Comparison of ENCODE assay signal across 11 cellular contexts in the genomic region with DNA sequence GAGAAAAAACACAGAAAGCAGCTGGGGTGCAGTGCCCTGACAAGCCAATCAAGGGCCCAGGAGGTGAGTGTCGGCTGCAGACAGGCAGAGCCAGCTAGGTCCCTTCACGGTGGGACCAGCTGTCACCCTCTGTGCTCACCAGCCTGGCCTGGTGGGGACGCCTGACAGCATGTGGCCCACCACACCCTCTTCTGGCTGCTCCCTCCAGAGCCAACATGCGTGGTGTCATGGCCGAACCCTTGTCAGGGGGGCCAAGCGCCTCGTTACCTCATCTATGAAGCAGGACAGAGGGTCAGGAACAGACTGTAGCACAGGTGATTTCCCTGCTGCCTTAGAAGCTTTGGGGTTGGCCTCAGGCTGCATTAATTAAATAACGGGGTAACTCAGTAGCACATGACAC. TPM values are rescaled to one million over a fixed set of nuclear protein-coding genes. Genes with fewer than 3 reads are reported as not detected.
DNase-seq lines count a peak whose midpoint lies in the region; ATAC-seq and TF ChIP-seq lines count a peak whose summit lies in the region.
"Had no signal": no experiment of that assay in that cellular context is flagged by ENCODE, and none has a peak within 500 bp of the region (broad histone marks: within the 10 kb centered on the region; RNA-seq: fewer than 3 reads in every experiment).

No MANE protein-coding gene starts in this region.

- intact Hi-C loops in activated CD4-positive, alpha-beta T cell treated with anti-CD3 and anti-CD28 coated beads, Interleukin-2, amount 10 ng/mL, durations not matched to agents 24 days and 14 days (cut with micrococcal nuclease): loop anchor here (5.0 kb wide), 1 partner anchor 94 kb away; the partner anchor contains the start of gene UBA52
- intact Hi-C loops in activated CD8-positive, alpha-beta T cell treated with anti-CD3 and anti-CD28 coated beads for 36 hours (cut with micrococcal nuclease): no loop called here
- intact Hi-C loops in left lung (cut with DNase I): no loop called here

- H3K4me3 ChIP-seq in left lung (no peak overlapping the region), subcutaneous abdominal adipose tissue (ENCODE audit: low read depth in 1 of 5, low read length in 5 of 5) (no peak overlapping the region)
- H3K4me3 ChIP-seq: SJCRH30 had no signal

- H3K9ac ChIP-seq in subcutaneous abdominal adipose tissue (ENCODE audit: low read length in 5 of 5): peak overlapping the region in 3 of 5 donors; percentile 22 to 62 (median 51)

- CTCF ChIA-PET in activated CD8-positive, alpha-beta T cell treated with anti-CD3 and anti-CD28 coated beads for 36 hours (lab: Charles Lee): interaction anchor here (0.9 to 1.5 kb wide), 6 partner anchors 8 to 42 kb away, joined by 3 to 9 read pairs (median 4); no protein-coding TSS in a partner anchor

- no peak for DNase-seq in activated CD4-positive, alpha-beta T cell treated with anti-CD3 and anti-CD28 coated beads, Interleukin-2, amount 10 ng/mL, durations not matched to agents 24 days and 14 days
- no peak for DNase-seq in activated CD4-positive, alpha-beta T cell treated with anti-CD3 and anti-CD28 coated beads, Interleukin-2, amount 50 U/mL, for 1 hour
- no peak for DNase-seq in activated CD8-positive, alpha-beta T cell treated with anti-CD3 and anti-CD28 coated beads for 36 hours
- DNase-seq in left lung (no peak), foreskin melanocyte (no peak)
- DNase-seq in stimulated activated CD4-positive, alpha-beta T cell treated with anti-CD3 and anti-CD28 coated beads, Interleukin-2, amount 100 ng/mL, for 48 hours: no peak
- DNase-seq: effector CD4-positive, alpha-beta T cell; NCI-H187; SJCRH30 had no signal

- no peak overlapping the region for H3K4me3 Mint-ChIP-seq in activated CD4-positive, alpha-beta T cell treated with anti-CD3 and anti-CD28 coated beads, Interleukin-2, amount 10 ng/mL, durations not matched to agents 24 days and 14 days
- no peak overlapping the region for H3K4me3 Mint-ChIP-seq in activated CD8-positive, alpha-beta T cell treated with anti-CD3 and anti-CD28 coated beads for 36 hours

- TF ChIP-seq CTCF in activated CD8-positive, alpha-beta T cell treated with anti-CD3 and anti-CD28 coated beads for 36 hours (IDR thresholded peaks at IDR 0.05): no peak
- no peak for TF ChIP-seq CTCF in left lung (IDR thresholded peaks at IDR 0.05)

- H3K27ac ChIP-seq in left lung (peak overlapping the region; percentile 83 to 95), subcutaneous abdominal adipose tissue (ENCODE audit: low read depth, low read length) (peak overlapping the region; percentile 73)
- H3K27ac ChIP-seq: SJCRH30 had no signal

- POLR2A ChIA-PET in activated CD8-positive, alpha-beta T cell treated with anti-CD3 and anti-CD28 coated beads for 36 hours (lab: Charles Lee): interaction anchor here (0.6 to 1.3 kb wide), 6 partner anchors 10 to 85 kb away, joined by 3 to 4 read pairs (median 3); partner anchors contain the start of gene FKBP8

- no peaks in the 10 kb centered on the region for H3K9me3 ChIP-seq in left lung
- H3K9me3 ChIP-seq in subcutaneous abdominal adipose tissue (ENCODE audit: control insufficient read depth in 5 of 5, low read length in 5 of 5): no peaks in the 10 kb centered on the region
- H3K9me3 ChIP-seq: SJCRH30 had no signal

- peaks cover 0 to 2% of the 10 kb centered on the region in 2 donors for H3K36me3 ChIP-seq in left lung
- no peaks in the 10 kb centered on the region for H3K36me3 ChIP-seq in subcutaneous abdominal adipose tissue (ENCODE audit: control insufficient read depth in 5 of 5, insufficient read depth in 5 of 5, low read length in 5 of 5)
- H3K36me3 ChIP-seq: SJCRH30 had no signal

- H3K4me1 Mint-ChIP-seq in activated CD4-positive, alpha-beta T cell treated with anti-CD3 and anti-CD28 coated beads, Interleukin-2, amount 10 ng/mL, durations not matched to agents 24 days and 14 days: peaks cover 57% of the 10 kb centered on the region
- peaks cover 84% of the 10 kb centered on the region for H3K4me1 Mint-ChIP-seq in activated CD8-positive, alpha-beta T cell treated with anti-CD3 and anti-CD28 coated beads for 36 hours (ENCODE audit: low read depth)

- H3K27ac Mint-ChIP-seq in activated CD4-positive, alpha-beta T cell treated with anti-CD3 and anti-CD28 coated beads, Interleukin-2, amount 10 ng/mL, durations not matched to agents 24 days and 14 days: peak overlapping the region; percentile 96
- peak overlapping the region; percentile 91 for H3K27ac Mint-ChIP-seq in activated CD8-positive, alpha-beta T cell treated with anti-CD3 and anti-CD28 coated beads for 36 hours

- H3K4me1 ChIP-seq in left lung (peaks cover 34 to 97% of the 10 kb centered on the region in 2 donors), subcutaneous abdominal adipose tissue (ENCODE audit: control insufficient read depth in 5 of 5, insufficient read depth in 5 of 5, low read length in 5 of 5) (peaks cover 15 to 76% (median 55%) of the 10 kb centered on the region in 5 donors)

- H3K36me3 Mint-ChIP-seq in activated CD4-positive, alpha-beta T cell treated with anti-CD3 and anti-CD28 coated beads, Interleukin-2, amount 10 ng/mL, durations not matched to agents 24 days and 14 days (ENCODE audit: low read depth): peaks cover 4% of the 10 kb centered on the region
- H3K36me3 Mint-ChIP-seq in activated CD8-positive, alpha-beta T cell treated with anti-CD3 and anti-CD28 coated beads for 36 hours (ENCODE audit: low read depth): peaks cover 4% of the 10 kb centered on the region

- no peaks in the 10 kb centered on the region for H3K9me3 Mint-ChIP-seq in activated CD4-positive, alpha-beta T cell treated with anti-CD3 and anti-CD28 coated beads, Interleukin-2, amount 10 ng/mL, durations not matched to agents 24 days and 14 days
- H3K9me3 Mint-ChIP-seq in activated CD8-positive, alpha-beta T cell treated with anti-CD3 and anti-CD28 coated beads for 36 hours: no peaks in the 10 kb centered on the region

- no peaks in the 10 kb centered on the region for H3K27me3 Mint-ChIP-seq in activated CD4-positive, alpha-beta T cell treated with anti-CD3 and anti-CD28 coated beads, Interleukin-2, amount 10 ng/mL, durations not matched to agents 24 days and 14 days
- no peaks in the 10 kb centered on the region for H3K27me3 Mint-ChIP-seq in activated CD8-positive, alpha-beta T cell treated with anti-CD3 and anti-CD28 coated beads for 36 hours

- ATAC-seq in activated CD8-positive, alpha-beta T cell treated with anti-CD3 and anti-CD28 coated beads for 36 hours: no peak
- ATAC-seq in left lung (no peak), GM21447 (IDR thresholded peaks at IDR 0.05; ENCODE audit: unreplicated experiment) (no peak)

- H3K27me3 ChIP-seq in left lung: no peaks in the 10 kb centered on the region
- H3K27me3 ChIP-seq in subcutaneous abdominal adipose tissue (ENCODE audit: control insufficient read depth in 5 of 5, insufficient read depth in 4 of 5, low read length in 5 of 5): no peaks in the 10 kb centered on the region
- H3K27me3 ChIP-seq: SJCRH30 had no signal

RNA-seq across cellular contexts. Expression of gene ISYNA1, which starts 40.0 kb away (rescaled TPM):
- total RNA-seq in activated CD4-positive, alpha-beta T cell treated with anti-CD3 and anti-CD28 coated beads, Interleukin-2, amount 10 ng/mL, durations not matched to agents 24 days and 14 days: 9.9 and 10.9 TPM in 2 replicates
- 10 to 100 TPM; 48.6 to 54.9 TPM for total RNA-seq in activated CD8-positive, alpha-beta T cell treated with anti-CD3 and anti-CD28 coated beads for 36 hours
- total RNA-seq in left lung: 10 to 100 TPM; 22.8 to 43.9 TPM

RNA-seq across cellular contexts. Expression of gene ELL, which starts 43.9 kb away (rescaled TPM):
- total RNA-seq in activated CD4-positive, alpha-beta T cell treated with anti-CD3 and anti-CD28 coated beads, Interleukin-2, amount 10 ng/mL, durations not matched to agents 24 days and 14 days: 25.5 and 27.8 TPM in 2 replicates
- total RNA-seq in activated CD8-positive, alpha-beta T cell treated with anti-CD3 and anti-CD28 coated beads for 36 hours: 10 to 100 TPM; 20.1 to 21.9 TPM
- 10 to 100 TPM; 13.3 to 22.9 TPM for total RNA-seq in left lung

RNA-seq across cellular contexts. Expression of gene SSBP4, which starts 58.8 kb away (rescaled TPM):
- 154 TPM in 2 replicates for total RNA-seq in activated CD4-positive, alpha-beta T cell treated with anti-CD3 and anti-CD28 coated beads, Interleukin-2, amount 10 ng/mL, durations not matched to agents 24 days and 14 days
- 100 to 1,000 TPM in 1 of 2 experiments, 10 to 100 TPM in 1; 98.2 to 102 TPM for total RNA-seq in activated CD8-positive, alpha-beta T cell treated with anti-CD3 and anti-CD28 coated beads for 36 hours
- total RNA-seq in left lung: 10 to 100 TPM; 49.8 to 79.9 TPM
